Comparison of ENCODE assay signal across 20 cellular contexts in genomic region chr19:33461256-33462111, GRCh38.
"Had no signal": no experiment of that assay in that cellular context is flagged by ENCODE, and none has a peak within 500 bp of the region (broad histone marks: within the 10 kb centered on the region; RNA-seq: fewer than 3 reads in every experiment).

No MANE protein-coding gene starts in this region.

- H3K27me3 ChIP-seq: adrenal gland, hepatocyte, suprapubic skin had no signal

- H2AFZ ChIP-seq: hepatocyte had no signal

- ATAC-seq: activated naive CD4-positive, alpha-beta T cell treated with anti-CD3 and anti-CD28 coated beads, Interleukin-2, amount 50 U/mL, for 72 hours; activated T-cell treated with anti-CD3 and anti-CD28 coated beads, Interleukin-2, amount 50 U/mL, for 72 hours; effector memory CD8-positive, alpha-beta T cell; stimulated activated naive CD8-positive, alpha-beta T cell treated with anti-CD3 and anti-CD28 coated beads, Interleukin-15, amount 100 ng/mL, for 72 hours had no signal

- DNase-seq: activated CD4-positive, alpha-beta memory T cell treated with anti-CD3 and anti-CD28 coated beads for 36 hours; activated CD4-positive, alpha-beta T cell treated with anti-CD3 and anti-CD28 coated beads for 4 hours; activated gamma-delta T cell treated with Interleukin-2 at 50 U/mL for 16 hours; activated T-cell treated with anti-CD3 and anti-CD28 coated beads, Interleukin-2, amount 50 U/mL, for 72 hours; dermis blood vessel endothelial cell; effector memory CD8-positive, alpha-beta T cell; foreskin fibroblast; midbrain; nucleus accumbens; retina; stimulated activated naive CD8-positive, alpha-beta T cell treated with anti-CD3 and anti-CD28 coated beads, Interleukin-15, amount 100 ng/mL, for 72 hours; SW 1271; T-helper 2 cell; WERI-Rb-1 had no signal

- FAIRE-seq: bronchial epithelial cell had no signal

- H3K4me1 ChIP-seq: adrenal gland, suprapubic skin had no signal

- H3K79me2 ChIP-seq: hepatocyte had no signal

- H3K4me2 ChIP-seq: hepatocyte had no signal

- H3K9me3 ChIP-seq: adrenal gland, suprapubic skin had no signal

- H3K4me3 ChIP-seq: adrenal gland, hepatocyte, suprapubic skin had no signal

- H3K27ac ChIP-seq: adrenal gland, epithelial cell of prostate, suprapubic skin, WERI-Rb-1 had no signal
